In genomic region chr1:173506437-173506836, GRCh38 we compare ENCODE assay signal across 9 cellular contexts. TPM values are rescaled to one million over a fixed set of nuclear protein-coding genes. Genes with fewer than 3 reads are reported as not detected.
DNase-seq lines count a peak whose midpoint lies in the region; ATAC-seq, FAIRE-seq and TF ChIP-seq lines count a peak whose summit lies in the region.
"Had no signal": no experiment of that assay in that cellular context is flagged by ENCODE, and none has a peak within 500 bp of the region (broad histone marks: within the 10 kb centered on the region; RNA-seq: fewer than 3 reads in every experiment).

No MANE protein-coding gene starts in this region.

- peak; percentile 41 for TF ChIP-seq RAD21 in GM12878 (IDR thresholded peaks at IDR 0.05; ENCODE audit: insufficient read depth, low read depth, low read length)

- H3K9me2 ChIP-seq in Karpas-422 (replicated peaks; ENCODE audit: insufficient read depth, low read length), result no peaks in the 10 kb centered on the region

- TF ChIP-seq CTCF in GM12878 (IDR thresholded peaks at IDR 0.05 in 2 of 3, conservative IDR thresholded peaks at IDR 0.05 in 1 of 3; ENCODE audit: control insufficient read depth in 2 of 3, extremely low read depth in 1 of 3, insufficient read depth in 1 of 3, low read depth in 3 of 3, low read length in 3 of 3), result peak; percentile 19 to 41 (median 27); a peak in 4 of 6 replicates
- no peak for TF ChIP-seq CTCF in lower lobe of right lung (IDR thresholded peaks at IDR 0.05)

- FAIRE-seq in GM12878 (lab: Jason Lieb, UNC), result no peak

- RAD21 ChIA-PET in GM12878 (lab: Charles Lee; ENCODE audit: unreplicated experiment), result no interaction called here

- H3K79me2 ChIP-seq in Karpas-422 (ENCODE audit: low read length) (no peaks in the 10 kb centered on the region), GM12878 (ENCODE audit: control insufficient read depth, insufficient read depth, low read length) (no peaks in the 10 kb centered on the region)

- H3K9ac ChIP-seq in Karpas-422 (ENCODE audit: low read length) (no peak overlapping the region), GM12878 (ENCODE audit: control insufficient read depth, insufficient read depth, low read length) (no peak overlapping the region)

- H3K27ac ChIP-seq in Karpas-422 (ENCODE audit: low read length) (no peak overlapping the region), GM12878 (ENCODE audit: control insufficient read depth, insufficient read depth) (no peak overlapping the region), lower lobe of right lung (peak overlapping the region; percentile 60)

- H2AFZ ChIP-seq in Karpas-422 (ENCODE audit: low read length) (no peak overlapping the region), GM12878 (ENCODE audit: control insufficient read depth, low read depth, low read length) (no peak overlapping the region)

- intact Hi-C loops in GM12878 (cut with micrococcal nuclease; ENCODE audit: unreplicated experiment) (loop anchor here (5.0 kb wide), 1 partner anchor 74 kb away; no protein-coding TSS in a partner anchor), lower lobe of right lung (cut with DNase I) (no loop called here)

- no TSS peak for BruUV-seq in GM12878 (replicated peaks; lab: Mats Ljungman, UMichigan)

- no peaks in the 10 kb centered on the region for H4K20me1 ChIP-seq in Karpas-422 (ENCODE audit: insufficient read depth, low read depth, low read length)
- H4K20me1 ChIP-seq in GM12878 (ENCODE audit: control insufficient read depth, insufficient read depth), result no peaks in the 10 kb centered on the region

- ATAC-seq in GM12878, result peak; percentile 81
- ATAC-seq in lower lobe of right lung, result peak; percentile 57 to 72
- ATAC-seq in GM18498 (IDR thresholded peaks at IDR 0.05; ENCODE audit: unreplicated experiment), result no peak
- ATAC-seq in HG02885 (IDR thresholded peaks at IDR 0.05; ENCODE audit: poor library complexity, unreplicated experiment), result no peak
- ATAC-seq in HG03135 (IDR thresholded peaks at IDR 0.05; ENCODE audit: unreplicated experiment), result no peak

- in situ Hi-C loops in GM12878 (cut with MboI), result no loop called here

- DNase-seq in Daoy (ENCODE audit: low read depth) (peak; percentile 29), Karpas-422 (peak; percentile 61), GM12878 (ENCODE audit: low read depth, low spot score) (no peak), lower lobe of right lung (no peak)
- DNase-seq in activated CD4-positive, alpha-beta T cell treated with anti-CD3 and anti-CD28 coated beads, Interleukin-2, amount 50 U/mL, for 4 hours, result no peak
- DNase-seq: glutamatergic neuron had no signal

- TF ChIP-seq EP300 in GM12878 (IDR thresholded peaks at IDR 0.05; ENCODE audit: borderline replicate concordance in 1 of 2, control insufficient read depth in 1 of 2, low read depth in 2 of 2, low read length in 2 of 2), result no peak

- H3K36me3 ChIP-seq in Karpas-422 (ENCODE audit: insufficient read depth, low read length) (no peaks in the 10 kb centered on the region), GM12878 (ENCODE audit: control insufficient read depth in 2 of 2, insufficient read depth in 2 of 2, low read length in 1 of 2) (no peaks in the 10 kb centered on the region), lower lobe of right lung (no peaks in the 10 kb centered on the region)

- no peak overlapping the region for H3K4me3 ChIP-seq in Karpas-422 (ENCODE audit: low read length)
- no peak overlapping the region for H3K4me3 ChIP-seq in GM12878
- no peak overlapping the region for H3K4me3 ChIP-seq in lower lobe of right lung

- H3K27me3 ChIP-seq in Karpas-422 (ENCODE audit: low read length) (no peaks in the 10 kb centered on the region), GM12878 (replicated peaks in 1 of 2; ENCODE audit: control insufficient read depth in 2 of 2, insufficient read depth in 2 of 2, low read length in 1 of 2) (no peaks in the 10 kb centered on the region), lower lobe of right lung (ENCODE audit: low read depth) (no peaks in the 10 kb centered on the region)

- POLR2A ChIA-PET in GM12878 (lab: Charles Lee), result no interaction called here

- no peak for TF ChIP-seq POLR2A in GM12878 (IDR thresholded peaks at IDR 0.05; ENCODE audit: low read depth, low read length)

- CTCF ChIA-PET in GM12878 (lab: Yijun Ruan, JAX), result interaction anchor here (0.6 to 3.6 kb wide), 3 partner anchors 29 to 764 kb away, joined by 3 to 24 read pairs (median 3); no protein-coding TSS in a partner anchor

- SMC1A ChIA-PET in GM12878 (lab: Charles Lee; ENCODE audit: uncharacterized antibody, unreplicated experiment), result interaction anchor here (0.9 to 3.6 kb wide), 4 partner anchors 26 to 303 kb away, joined by 3 to 18 read pairs (median 4); no protein-coding TSS in a partner anchor

- H3K9me3 ChIP-seq in Karpas-422 (ENCODE audit: low read length), result no peaks in the 10 kb centered on the region
- H3K9me3 ChIP-seq in GM12878 (replicated peaks; ENCODE audit: control insufficient read depth, insufficient read depth, low read length), result no peaks in the 10 kb centered on the region
- no peaks in the 10 kb centered on the region for H3K9me3 ChIP-seq in lower lobe of right lung

- H3K4me1 ChIP-seq in Karpas-422 (ENCODE audit: low read length) (peaks cover 4% of the 10 kb centered on the region), GM12878 (ENCODE audit: control insufficient read depth, insufficient read depth, low read length) (no peaks in the 10 kb centered on the region), lower lobe of right lung (no peaks in the 10 kb centered on the region)

- H3K4me2 ChIP-seq in Karpas-422 (ENCODE audit: low read depth, low read length, poor library complexity, severe bottlenecking), result no peak overlapping the region
- H3K4me2 ChIP-seq in GM12878 (ENCODE audit: control insufficient read depth, insufficient read depth), result no peak overlapping the region

- 43% methylated on average over 6 of the region's 6 CpGs for WGBS in GM12878 (ENCODE audit: insufficient coverage, insufficient replicate concordance, low lambda C conversion rate, missing lambda C conversion rate)

TF ChIP-seq in GM12878, 131 proteins besides CTCF, POLR2A, EP300 and RAD21:
- peak; percentile 26; the same call in 1 of the 2 replicates for TF ChIP-seq SMC3 (IDR thresholded peaks at IDR 0.05; ENCODE audit: borderline replicate concordance, low read length)
- no peak for TF ChIP-seq YBX1 (IDR thresholded peaks at IDR 0.05)

RNA-seq across cellular contexts. Expression of gene PRDX6, which starts 29.3 kb away (rescaled TPM):
- 546 and 627 TPM in 2 replicates for total RNA-seq in Daoy (2014; rRNA removed; shearing (Covaris generic))
- 107 and 232 TPM in 2 replicates for total RNA-seq in Karpas-422 (2014; rRNA removed; shearing (Covaris generic); ENCODE audit: low replicate concordance)
- 57.5 and 63.1 TPM in 2 replicates for total RNA-seq in GM12878 (2013; cell fraction: nucleolus; rRNA removed)
- total RNA-seq in GM12878 (2014; rRNA removed) (98.7 and 102 TPM in 2 replicates), GM12878 (2014; rRNA removed; fragmentation: Illumina TruSeq; extraction: Trizol) (105 and 110 TPM in 2 replicates), GM12878 (2021) (121 and 122 TPM in 2 replicates), lower lobe of right lung (187 TPM)
- polyA plus RNA-seq in GM12878 (2011; ENCODE audit: low read depth), result 65.0 TPM
- polyA plus RNA-seq in GM12878 (2011; rRNA removed) (145 and 151 TPM in 2 replicates), GM12878 (2014; fragmentation: Illumina TruSeq; extraction: Trizol) (130 and 143 TPM in 2 replicates), GM12878 (2014; fragmentation: Nextera tagmentation; extraction: Ambion mirVana) (100 to 1,000 TPM; 204 to 230 TPM), GM12878 (2014; rRNA removed) (70.7 and 73.8 TPM in 2 replicates), GM12878 (2016; fragmentation: Nextera tagmentation; extraction: Ambion mirVana) (100 to 1,000 TPM; 147 to 162 TPM)
- 105 and 131 TPM in 2 replicates for polyA plus RNA-seq in GM12878 (2011; cell fraction: cytosol; rRNA removed)
- 76.3 and 87.9 TPM in 2 replicates for polyA plus RNA-seq in GM12878 (2011; cell fraction: nucleus; rRNA removed)
- 74.4 and 107 TPM in 2 replicates for polyA plus RNA-seq in GM12878 (2012)
- 147 and 151 TPM in 2 replicates for polyA minus RNA-seq in GM12878 (2011; rRNA and poly(A)+ RNA removed)
- 43.0 and 63.6 TPM in 2 replicates for polyA minus RNA-seq in GM12878 (2011; cell fraction: cytosol; rRNA and poly(A)+ RNA removed)
- polyA minus RNA-seq in GM12878 (2011; cell fraction: nucleus; rRNA and poly(A)+ RNA removed), result 31.8 and 40.7 TPM in 2 replicates

Comparison
In these comparisons a context has a peak if more than half of its experiments do, and no peak if none do; other contexts are left out.
1. DNase-seq: peak in Daoy (single experiment) and Karpas-422 (single experiment); none in GM12878 (single experiment), lower lobe of right lung (single experiment) and activated CD4-positive, alpha-beta T cell treated with anti-CD3 and anti-CD28 coated beads, Interleukin-2, amount 50 U/mL, for 4 hours (0 of 2).
2. ATAC-seq: peak in GM12878 (single experiment) and lower lobe of right lung (2 of 2); none in GM18498 (single experiment), HG02885 (single experiment) and HG03135 (single experiment).